Comparison of ENCODE assay signal across 9 cellular contexts in the genomic region with DNA sequence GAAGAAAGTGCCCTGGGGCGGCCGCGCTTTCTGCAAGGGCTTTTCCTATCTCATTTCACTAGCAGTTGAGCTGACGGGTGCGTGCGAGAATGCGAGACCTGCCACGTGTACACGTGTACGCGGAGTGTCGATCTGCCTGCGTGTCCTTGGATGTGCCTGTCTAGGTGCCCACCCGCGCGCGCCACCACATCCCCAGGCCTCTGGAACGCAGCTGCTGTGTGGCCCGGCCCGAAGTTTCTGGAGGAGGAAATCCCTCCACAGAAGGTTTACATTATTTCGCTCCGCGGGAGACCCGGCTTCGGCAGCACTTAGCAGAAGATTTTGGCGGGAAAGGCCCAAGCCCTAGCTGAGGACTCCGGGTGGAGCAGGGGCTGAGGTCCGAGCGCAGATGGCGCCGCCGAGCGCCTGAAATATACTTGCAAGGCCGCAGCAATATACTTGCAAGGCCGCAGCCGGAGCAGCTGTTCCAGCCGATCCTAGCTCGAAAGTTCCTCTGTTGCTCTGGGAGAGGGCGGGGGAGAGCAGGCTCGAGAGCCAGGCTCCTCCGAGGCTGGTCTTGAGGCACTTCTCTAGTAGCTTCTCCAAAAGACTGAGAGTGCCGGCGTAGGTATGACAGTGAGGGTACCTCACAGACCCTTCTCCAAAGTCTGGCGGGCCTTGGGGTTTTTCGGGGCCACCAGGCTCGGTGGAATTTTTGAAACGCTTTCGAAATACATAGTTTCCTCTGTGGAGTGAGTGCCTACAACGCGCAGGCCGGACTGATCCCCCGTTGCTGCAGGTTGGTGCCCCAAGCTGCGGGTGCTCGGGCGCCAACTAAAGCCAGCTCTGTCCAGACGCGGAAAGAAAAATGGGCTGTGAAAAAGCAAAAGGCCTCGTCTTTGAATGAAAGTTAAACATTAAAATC.
DNase-seq lines count a peak whose midpoint lies in the region; ATAC-seq and TF ChIP-seq lines count a peak whose summit lies in the region.
"Had no signal": no experiment of that assay in that cellular context is flagged by ENCODE, and none has a peak within 500 bp of the region (broad histone marks: within the 10 kb centered on the region; RNA-seq: fewer than 3 reads in every experiment).

No MANE protein-coding gene starts in this region.

- no peak overlapping the region for H3K9ac ChIP-seq in duodenal mucosa (ENCODE audit: low read depth in 1 of 2, low read length in 2 of 2)

- no peak for TF ChIP-seq CTCF in nephron (IDR thresholded peaks at IDR 0.05; ENCODE audit: unreplicated experiment in 3 of 3)

- peaks cover 18% of the 10 kb centered on the region for H3K36me3 Mint-ChIP-seq in stimulated activated naive CD8-positive, alpha-beta T cell treated with anti-CD3 and anti-CD28 coated beads, Interleukin-15, Interleukin-2, amounts not matched to agents 100 ng/mL and 50 ng/mL, for 24 hours (ENCODE audit: low read depth)
- H3K36me3 Mint-ChIP-seq in nephron (ENCODE audit: low read depth) = peaks cover 21% of the 10 kb centered on the region

- H3K27ac Mint-ChIP-seq in stimulated activated naive CD8-positive, alpha-beta T cell treated with anti-CD3 and anti-CD28 coated beads, Interleukin-15, Interleukin-2, amounts not matched to agents 100 ng/mL and 50 ng/mL, for 24 hours = no peak overlapping the region
- peak overlapping the region; percentile 82 to 96 (median 94) for H3K27ac Mint-ChIP-seq in nephron

- H3K4me1 ChIP-seq in duodenal mucosa (ENCODE audit: control insufficient read depth in 1 of 2, insufficient read depth in 2 of 2, low read length in 2 of 2) = peaks cover 14 to 20% of the 10 kb centered on the region in 2 donors

- H3K4me3 Mint-ChIP-seq in stimulated activated naive CD8-positive, alpha-beta T cell treated with anti-CD3 and anti-CD28 coated beads, Interleukin-15, Interleukin-2, amounts not matched to agents 100 ng/mL and 50 ng/mL, for 24 hours = peak overlapping the region; percentile 45
- peak overlapping the region; percentile 91 to 92 (median 91) for H3K4me3 Mint-ChIP-seq in nephron

- no peak overlapping the region for H3K27ac ChIP-seq in duodenal mucosa (ENCODE audit: low read depth, low read length)

- H3K9me3 Mint-ChIP-seq in stimulated activated naive CD8-positive, alpha-beta T cell treated with anti-CD3 and anti-CD28 coated beads, Interleukin-15, Interleukin-2, amounts not matched to agents 100 ng/mL and 50 ng/mL, for 24 hours = peaks cover 14% of the 10 kb centered on the region
- H3K9me3 Mint-ChIP-seq in nephron = peaks cover 8% of the 10 kb centered on the region

- no peak for ATAC-seq in stimulated activated naive CD8-positive, alpha-beta T cell treated with anti-CD3 and anti-CD28 coated beads, Interleukin-15, Interleukin-2, amounts not matched to agents 100 U/mL and 50 U/mL, for 24 hours

- peaks cover 98% of the 10 kb centered on the region for H3K27me3 Mint-ChIP-seq in stimulated activated naive CD8-positive, alpha-beta T cell treated with anti-CD3 and anti-CD28 coated beads, Interleukin-15, Interleukin-2, amounts not matched to agents 100 ng/mL and 50 ng/mL, for 24 hours
- peaks cover 100% of the 10 kb centered on the region for H3K27me3 Mint-ChIP-seq in nephron (ENCODE audit: low read depth)

- H3K36me3 ChIP-seq in duodenal mucosa (ENCODE audit: control insufficient read depth in 1 of 2, insufficient read depth in 2 of 2, low read length in 2 of 2) = no peaks in the 10 kb centered on the region

- H3K9me3 ChIP-seq in duodenal mucosa (ENCODE audit: control insufficient read depth in 1 of 2, low read length in 2 of 2) = no peaks in the 10 kb centered on the region

- peaks cover 93 to 100% of the 10 kb centered on the region in 2 donors for H3K27me3 ChIP-seq in duodenal mucosa (ENCODE audit: control insufficient read depth in 1 of 2, insufficient read depth in 2 of 2, low read length in 2 of 2)

- H3K4me3 ChIP-seq in duodenal mucosa (ENCODE audit: low read depth in 1 of 2, low read length in 2 of 2) = peak overlapping the region; percentile 50

- DNase-seq in stimulated activated naive CD8-positive, alpha-beta T cell treated with anti-CD3 and anti-CD28 coated beads, Interleukin-15, Interleukin-2, amounts not matched to agents 100 U/mL and 50 U/mL, for 24 hours = no peak
- DNase-seq in NCI-H510A treated with DMSO at 0.1 percent for 48 hours (lab: John Stamatoyannopoulos, UW) = no peak
- no peak for DNase-seq in anterior cingulate cortex (lab: John Stamatoyannopoulos, UW)
- DNase-seq in NCI-H524 (lab: John Stamatoyannopoulos, UW) = no peak
- no peak for DNase-seq in NCI-H446 treated with DMSO at 0.1 percent for 48 hours (lab: John Stamatoyannopoulos, UW)
- DNase-seq: DMS153 had no signal

- peaks cover 26% of the 10 kb centered on the region for H3K4me1 Mint-ChIP-seq in stimulated activated naive CD8-positive, alpha-beta T cell treated with anti-CD3 and anti-CD28 coated beads, Interleukin-15, Interleukin-2, amounts not matched to agents 100 ng/mL and 50 ng/mL, for 24 hours (ENCODE audit: low read depth)
- H3K4me1 Mint-ChIP-seq in nephron = peaks cover 58% of the 10 kb centered on the region
